ENCODE assay signal across 14 cellular contexts in genomic region chr1:246338098-246338497, GRCh38.
DNase-seq lines count a peak whose midpoint lies in the region; ATAC-seq and TF ChIP-seq lines count a peak whose summit lies in the region.
"Had no signal": no experiment of that assay in that cellular context is flagged by ENCODE, and none has a peak within 500 bp of the region (broad histone marks: within the 10 kb centered on the region; RNA-seq: fewer than 3 reads in every experiment).

No MANE protein-coding gene starts in this region.

- H3K4me3 Mint-ChIP-seq in activated CD4-positive, alpha-beta T cell treated with anti-CD3 and anti-CD28 coated beads, Interleukin-2, amount 10 ng/mL, durations not matched to agents 24 days and 14 days: no peak overlapping the region
- peak overlapping the region; percentile 76 for H3K4me3 Mint-ChIP-seq in natural killer cell treated with Interleukin-12 subunit alpha and Interleukin-12 subunit beta and Interleukin-15 and Interleukin-18, amount 100 ng/mL, for 72 hours
- H3K4me3 Mint-ChIP-seq in natural killer cell: no peak overlapping the region
- H3K4me3 Mint-ChIP-seq in central memory CD8-positive, alpha-beta T cell: no peak overlapping the region
- H3K4me3 Mint-ChIP-seq: CD4-positive, CD25-positive, alpha-beta regulatory T cell; H9 had no signal

- H3K27me3 Mint-ChIP-seq in activated CD4-positive, alpha-beta T cell treated with anti-CD3 and anti-CD28 coated beads, Interleukin-2, amount 10 ng/mL, durations not matched to agents 24 days and 14 days: no peaks in the 10 kb centered on the region
- no peaks in the 10 kb centered on the region for H3K27me3 Mint-ChIP-seq in natural killer cell treated with Interleukin-12 subunit alpha and Interleukin-12 subunit beta and Interleukin-15 and Interleukin-18, amount 100 ng/mL, for 72 hours
- H3K27me3 Mint-ChIP-seq in natural killer cell (ENCODE audit: low read depth in 2 of 2): no peaks in the 10 kb centered on the region
- no peaks in the 10 kb centered on the region for H3K27me3 Mint-ChIP-seq in central memory CD8-positive, alpha-beta T cell
- H3K27me3 Mint-ChIP-seq: CD4-positive, CD25-positive, alpha-beta regulatory T cell had no signal

- peaks cover 3% of the 10 kb centered on the region for H3K9me3 Mint-ChIP-seq in activated CD4-positive, alpha-beta T cell treated with anti-CD3 and anti-CD28 coated beads, Interleukin-2, amount 10 ng/mL, durations not matched to agents 24 days and 14 days
- H3K9me3 Mint-ChIP-seq in natural killer cell treated with Interleukin-12 subunit alpha and Interleukin-12 subunit beta and Interleukin-15 and Interleukin-18, amount 100 ng/mL, for 72 hours: no peaks in the 10 kb centered on the region
- H3K9me3 Mint-ChIP-seq in natural killer cell: no peaks in the 10 kb centered on the region
- H3K9me3 Mint-ChIP-seq in central memory CD8-positive, alpha-beta T cell: no peaks in the 10 kb centered on the region
- H3K9me3 Mint-ChIP-seq: H9 had no signal

- no peak for TF ChIP-seq CTCF in natural killer cell (IDR thresholded peaks at IDR 0.05)
- no peak for TF ChIP-seq CTCF in lower leg skin (IDR thresholded peaks at IDR 0.05)

- H3K36me3 Mint-ChIP-seq in activated CD4-positive, alpha-beta T cell treated with anti-CD3 and anti-CD28 coated beads, Interleukin-2, amount 10 ng/mL, durations not matched to agents 24 days and 14 days (ENCODE audit: low read depth): peaks cover 12% of the 10 kb centered on the region
- H3K36me3 Mint-ChIP-seq in natural killer cell treated with Interleukin-12 subunit alpha and Interleukin-12 subunit beta and Interleukin-15 and Interleukin-18, amount 100 ng/mL, for 72 hours: peaks cover 4% of the 10 kb centered on the region
- peaks cover 4% of the 10 kb centered on the region for H3K36me3 Mint-ChIP-seq in natural killer cell
- peaks cover 2% of the 10 kb centered on the region for H3K36me3 Mint-ChIP-seq in central memory CD8-positive, alpha-beta T cell (ENCODE audit: insufficient read depth)

- no peak for DNase-seq in activated CD4-positive, alpha-beta T cell treated with anti-CD3 and anti-CD28 coated beads, Interleukin-2, amount 10 ng/mL, durations not matched to agents 24 days and 14 days
- no peak for DNase-seq in activated CD4-positive, alpha-beta T cell treated with anti-CD3 and anti-CD28 coated beads for 1 hour
- no peak for DNase-seq in natural killer cell treated with Interleukin-12 subunit alpha and Interleukin-12 subunit beta and Interleukin-15 and Interleukin-18, amount 100 ng/mL, for 72 hours (ENCODE audit: low spot score)
- DNase-seq in natural killer cell (no peak), lower leg skin (ENCODE audit: low spot score in 2 of 2) (no peak)
- DNase-seq in central memory CD8-positive, alpha-beta T cell (ENCODE audit: low spot score in 2 of 2): no peak
- DNase-seq in activated effector memory CD4-positive, alpha-beta T cell treated with anti-CD3 and anti-CD28 coated beads, Interleukin-2, amount 50 U/mL, for 16 hours: no peak
- DNase-seq: ACHN; CD4-positive, CD25-positive, alpha-beta regulatory T cell; DMS53; GF-D8; GOT3; H9 had no signal

- TF ChIP-seq POLR2A in lower leg skin (IDR thresholded peaks at IDR 0.05): no peak

- H3K4me3 ChIP-seq in lower leg skin (ENCODE audit: low read depth, poor library complexity, severe bottlenecking): no peak overlapping the region
- H3K4me3 ChIP-seq: BLaER1 treated with 17β-estradiol and CSF1 and Interleukin-3, amounts not matched to agents 10 nM and 100 nM had no signal

- WGBS in lower leg skin, 2 donors: 89 to 93% methylated on average over 4 of the region's 4 CpGs

- peaks cover 15% of the 10 kb centered on the region for H3K4me1 Mint-ChIP-seq in activated CD4-positive, alpha-beta T cell treated with anti-CD3 and anti-CD28 coated beads, Interleukin-2, amount 10 ng/mL, durations not matched to agents 24 days and 14 days
- peaks cover 10 to 25% of the 10 kb centered on the region in 2 donors for H3K4me1 Mint-ChIP-seq in natural killer cell treated with Interleukin-12 subunit alpha and Interleukin-12 subunit beta and Interleukin-15 and Interleukin-18, amount 100 ng/mL, for 72 hours (ENCODE audit: low read depth in 2 of 2)
- H3K4me1 Mint-ChIP-seq in natural killer cell: peaks cover 6 to 18% of the 10 kb centered on the region in 2 donors
- H3K4me1 Mint-ChIP-seq in central memory CD8-positive, alpha-beta T cell: peaks cover 8% of the 10 kb centered on the region

- intact Hi-C loops in activated CD4-positive, alpha-beta T cell treated with anti-CD3 and anti-CD28 coated beads, Interleukin-2, amount 10 ng/mL, durations not matched to agents 24 days and 14 days (cut with micrococcal nuclease): loop anchor here (1.0 to 10.0 kb wide), 4 partner anchors 8 to 1503 kb away; partner anchors contain the start of genes COX20, NLRP3 and SCCPDH
- intact Hi-C loops in natural killer cell (cut with micrococcal nuclease): no loop called here
- intact Hi-C loops in lower leg skin (cut with DNase I; ENCODE audit: low total_unique reads): loop anchor here (10.0 kb wide), 1 partner anchor 297 kb away; no protein-coding TSS in a partner anchor

- H3K27ac Mint-ChIP-seq in activated CD4-positive, alpha-beta T cell treated with anti-CD3 and anti-CD28 coated beads, Interleukin-2, amount 10 ng/mL, durations not matched to agents 24 days and 14 days: peak overlapping the region; percentile 39
- H3K27ac Mint-ChIP-seq in natural killer cell treated with Interleukin-12 subunit alpha and Interleukin-12 subunit beta and Interleukin-15 and Interleukin-18, amount 100 ng/mL, for 72 hours: peak overlapping the region in 1 of 2 donors; percentile 60
- H3K27ac Mint-ChIP-seq in natural killer cell: no peak overlapping the region
- H3K27ac Mint-ChIP-seq in central memory CD8-positive, alpha-beta T cell (ENCODE audit: low read depth): peak overlapping the region; percentile 35
- H3K27ac Mint-ChIP-seq: CD4-positive, CD25-positive, alpha-beta regulatory T cell; H9 had no signal

- no peak for ATAC-seq in natural killer cell treated with Interleukin-12 subunit alpha and Interleukin-12 subunit beta and Interleukin-15 and Interleukin-18, amount 100 ng/mL, for 72 hours
- ATAC-seq in natural killer cell: no peak
- no peak for ATAC-seq in central memory CD8-positive, alpha-beta T cell (replicated peaks; ENCODE audit: extremely low read depth, poor library complexity, severe bottlenecking)

Comparison
In these comparisons a context has a peak if more than half of its experiments do, and no peak if none do; other contexts are left out.
1. H3K27ac Mint-ChIP-seq: peak in activated CD4-positive, alpha-beta T cell treated with anti-CD3 and anti-CD28 coated beads, Interleukin-2, amount 10 ng/mL, durations not matched to agents 24 days and 14 days (single experiment) and central memory CD8-positive, alpha-beta T cell (single experiment); none in natural killer cell (0 of 2).